Comparison of ENCODE assay signal across 12 cellular contexts in genomic region chr1:19426294-19427086, GRCh38. TPM values are rescaled to one million over a fixed set of nuclear protein-coding genes. Genes with fewer than 3 reads are reported as not detected.
DNase-seq lines count a peak whose midpoint lies in the region; ATAC-seq and TF ChIP-seq lines count a peak whose summit lies in the region.
"Had no signal": no experiment of that assay in that cellular context is flagged by ENCODE, and none has a peak within 500 bp of the region (broad histone marks: within the 10 kb centered on the region; RNA-seq: fewer than 3 reads in every experiment).

No MANE protein-coding gene starts in this region.

- intact Hi-C loops in sigmoid colon (cut with DNase I) (loop anchor here (5.0 kb wide), 1 partner anchor 176 kb away; no protein-coding TSS in a partner anchor), body of pancreas (cut with DNase I) (no loop called here)

- H3K9me2 ChIP-seq in hepatocyte (replicated peaks; ENCODE audit: insufficient read depth): no peaks in the 10 kb centered on the region
- H3K9me2 ChIP-seq: SK-N-SH had no signal

- peak overlapping the region; percentile 77 to 94 (median 86) for H3K27ac Mint-ChIP-seq in CD4-positive, CD25-positive, alpha-beta regulatory T cell
- H3K27ac Mint-ChIP-seq in activated naive CD8-positive, alpha-beta T cell treated with anti-CD3 and anti-CD28 coated beads for 36 hours: peak overlapping the region; percentile 84

- H3K9me3 Mint-ChIP-seq in CD4-positive, CD25-positive, alpha-beta regulatory T cell: no peaks in the 10 kb centered on the region
- H3K9me3 Mint-ChIP-seq in activated naive CD8-positive, alpha-beta T cell treated with anti-CD3 and anti-CD28 coated beads for 36 hours: no peaks in the 10 kb centered on the region

- peaks cover 52% of the 10 kb centered on the region for H3K4me1 ChIP-seq in CD4-positive, CD25-positive, alpha-beta regulatory T cell (ENCODE audit: control insufficient read depth, insufficient read depth, low read length, poor library complexity, severe bottlenecking)
- H3K4me1 ChIP-seq in hepatocyte (ENCODE audit: insufficient read depth) (peaks cover 51% of the 10 kb centered on the region), sigmoid colon (peaks cover 0 to 100% (median 99%) of the 10 kb centered on the region in 4 donors), body of pancreas (peaks cover 53% of the 10 kb centered on the region)

- H3K36me3 ChIP-seq in CD4-positive, CD25-positive, alpha-beta regulatory T cell (ENCODE audit: control insufficient read depth, insufficient read depth, low read length): peaks cover 8% of the 10 kb centered on the region
- H3K36me3 ChIP-seq in hepatocyte (replicated peaks; ENCODE audit: insufficient read depth, low read depth) (no peaks in the 10 kb centered on the region), sigmoid colon (no peaks in the 10 kb centered on the region), body of pancreas (replicated peaks in 1 of 2; ENCODE audit: insufficient read depth in 1 of 2, low read depth in 2 of 2) (no peaks in the 10 kb centered on the region)

- peak overlapping the region; percentile 18 for H3K27ac ChIP-seq in CD4-positive, CD25-positive, alpha-beta regulatory T cell (ENCODE audit: insufficient read depth, low read length, poor library complexity, severe bottlenecking)
- H3K27ac ChIP-seq in hepatocyte (peak overlapping the region; percentile 84), sigmoid colon (peak overlapping the region; percentile 85 to 98 (median 91)), body of pancreas (no peak overlapping the region)

- TF ChIP-seq POLR2A in sigmoid colon (IDR thresholded peaks at IDR 0.05) (no peak), body of pancreas (IDR thresholded peaks at IDR 0.05) (no peak)

- no peak for DNase-seq in CD4-positive, CD25-positive, alpha-beta regulatory T cell
- no peak for DNase-seq in activated naive CD8-positive, alpha-beta T cell treated with anti-CD3 and anti-CD28 coated beads for 36 hours
- no peak for DNase-seq in hepatocyte (ENCODE audit: low spot score)
- peak; percentile 67 for DNase-seq in sigmoid colon
- DNase-seq in body of pancreas: no peak
- DNase-seq in GF-D8 (lab: John Stamatoyannopoulos, UW): no peak
- DNase-seq: activated CD8-positive, alpha-beta memory T cell treated with anti-CD3 and anti-CD28 coated beads, Interleukin-2, amount 50 U/mL, for 48 hours; NCI-H1930; SK-N-SH; stimulated activated CD4-positive, alpha-beta T cell treated with anti-CD3 and anti-CD28 coated beads, Interleukin-4, amount 100 ng/mL, for 1 hour had no signal

- peaks cover 13% of the 10 kb centered on the region for H3K36me3 Mint-ChIP-seq in CD4-positive, CD25-positive, alpha-beta regulatory T cell
- peaks cover 35% of the 10 kb centered on the region for H3K36me3 Mint-ChIP-seq in activated naive CD8-positive, alpha-beta T cell treated with anti-CD3 and anti-CD28 coated beads for 36 hours

- H3K4me3 ChIP-seq in CD4-positive, CD25-positive, alpha-beta regulatory T cell (ENCODE audit: low read depth, low read length): peak overlapping the region; percentile 21
- no peak overlapping the region for H3K4me3 ChIP-seq in hepatocyte
- no peak overlapping the region for H3K4me3 ChIP-seq in sigmoid colon
- H3K4me3 ChIP-seq in body of pancreas: no peak overlapping the region

- no peaks in the 10 kb centered on the region for H3K27me3 Mint-ChIP-seq in CD4-positive, CD25-positive, alpha-beta regulatory T cell
- no peaks in the 10 kb centered on the region for H3K27me3 Mint-ChIP-seq in activated naive CD8-positive, alpha-beta T cell treated with anti-CD3 and anti-CD28 coated beads for 36 hours

- peaks cover 23 to 91% (median 71%) of the 10 kb centered on the region in 4 donors for H3K4me1 Mint-ChIP-seq in CD4-positive, CD25-positive, alpha-beta regulatory T cell
- H3K4me1 Mint-ChIP-seq in activated naive CD8-positive, alpha-beta T cell treated with anti-CD3 and anti-CD28 coated beads for 36 hours: peaks cover 76% of the 10 kb centered on the region

- TF ChIP-seq EP300 in sigmoid colon (IDR thresholded peaks at IDR 0.05): peak in 1 of 4 donors; percentile 21

- H3K4me2 ChIP-seq in hepatocyte: peak overlapping the region; percentile 33
- H3K4me2 ChIP-seq: SK-N-SH had no signal

- no peaks in the 10 kb centered on the region for H3K9me3 ChIP-seq in CD4-positive, CD25-positive, alpha-beta regulatory T cell (ENCODE audit: control insufficient read depth in 2 of 2, low read length in 2 of 2)
- H3K9me3 ChIP-seq in hepatocyte (ENCODE audit: low read depth): no peaks in the 10 kb centered on the region
- H3K9me3 ChIP-seq in sigmoid colon: no peaks in the 10 kb centered on the region
- H3K9me3 ChIP-seq in body of pancreas: no peaks in the 10 kb centered on the region
- H3K9me3 ChIP-seq: SK-N-SH had no signal

- no peak for ATAC-seq in CD4-positive, CD25-positive, alpha-beta regulatory T cell (ENCODE audit: low read depth in 2 of 2)
- no peak for ATAC-seq in HG02571 (IDR thresholded peaks at IDR 0.05; ENCODE audit: unreplicated experiment)
- ATAC-seq in body of pancreas: no peak
- no peak for ATAC-seq in HG03442 (IDR thresholded peaks at IDR 0.05; ENCODE audit: unreplicated experiment)

- H2AFZ ChIP-seq in hepatocyte: no peak overlapping the region

- H3K79me2 ChIP-seq in hepatocyte: peaks cover 97% of the 10 kb centered on the region

- peaks cover 49% of the 10 kb centered on the region for H4K20me1 ChIP-seq in hepatocyte (ENCODE audit: insufficient read depth, poor library complexity, severe bottlenecking)

- 71% methylated on average over 13 of the region's 13 CpGs for WGBS in hepatocyte (ENCODE audit: low lambda C conversion rate, missing lambda C conversion rate)
- WGBS in sigmoid colon, 2 donors: 74 to 79% methylated on average over 13 of the region's 13 CpGs
- 79 to 84% methylated on average over 10 to 12 of the region's 13 CpGs for WGBS in body of pancreas, 2 donors

- TF ChIP-seq CTCF in hepatocyte (IDR thresholded peaks at IDR 0.05; ENCODE audit: poor library complexity) (no peak), sigmoid colon (IDR thresholded peaks at IDR 0.05) (no peak), body of pancreas (IDR thresholded peaks at IDR 0.05) (no peak)

- H3K4me3 Mint-ChIP-seq in CD4-positive, CD25-positive, alpha-beta regulatory T cell: peak overlapping the region in 3 of 4 donors; percentile 20 to 59 (median 46)
- no peak overlapping the region for H3K4me3 Mint-ChIP-seq in activated naive CD8-positive, alpha-beta T cell treated with anti-CD3 and anti-CD28 coated beads for 36 hours

- no peaks in the 10 kb centered on the region for H3K27me3 ChIP-seq in CD4-positive, CD25-positive, alpha-beta regulatory T cell (ENCODE audit: control insufficient read depth, insufficient read depth, low read length)
- H3K27me3 ChIP-seq in hepatocyte (no peaks in the 10 kb centered on the region), sigmoid colon (no peaks in the 10 kb centered on the region), body of pancreas (no peaks in the 10 kb centered on the region)

RNA-seq across cellular contexts. Expression of gene CAPZB, which starts 58.8 kb away (rescaled TPM):
- 372 TPM for total RNA-seq in CD4-positive, CD25-positive, alpha-beta regulatory T cell
- polyA plus RNA-seq in CD4-positive, CD25-positive, alpha-beta regulatory T cell: 100 to 1,000 TPM; 384 to 588 (median 518) TPM
- 100 to 1,000 TPM; 324 to 332 TPM for total RNA-seq in activated naive CD8-positive, alpha-beta T cell treated with anti-CD3 and anti-CD28 coated beads for 36 hours
- total RNA-seq in hepatocyte (139 and 165 TPM in 2 replicates), sigmoid colon (100 to 1,000 TPM; 128 to 214 (median 145) TPM), body of pancreas (10 to 100 TPM; 35.5 to 54.1 TPM)
- polyA plus RNA-seq in hepatocyte (260 and 261 TPM in 2 replicates), sigmoid colon (100 to 1,000 TPM; 372 to 454 (median 393) TPM)

Comparison
In these comparisons a context has a peak if more than half of its experiments do, and no peak if none do; other contexts are left out.
1. H3K27ac ChIP-seq: peak in CD4-positive, CD25-positive, alpha-beta regulatory T cell (single experiment), hepatocyte (single experiment) and sigmoid colon (4 of 4); none in body of pancreas (0 of 4).